In genomic region chr15:78898540-78898939, GRCh38 we compare ENCODE assay signal across 17 cellular contexts.
"Had no signal": no experiment of that assay in that cellular context is flagged by ENCODE, and none has a peak within 500 bp of the region (broad histone marks: within the 10 kb centered on the region; RNA-seq: fewer than 3 reads in every experiment).

No MANE protein-coding gene starts in this region.

- H3K4me3 Mint-ChIP-seq: activated CD8-positive, alpha-beta memory T cell treated with anti-CD3 and anti-CD28 coated beads, Interleukin-2, amount 10 ng/mL, durations not matched to agents 7 days and 5 days; naive B cell had no signal

- FAIRE-seq: frontal cortex, islet of Langerhans had no signal

- H3K4me1 Mint-ChIP-seq: activated CD8-positive, alpha-beta memory T cell treated with anti-CD3 and anti-CD28 coated beads, Interleukin-2, amount 10 ng/mL, durations not matched to agents 7 days and 5 days had no signal

- DNase-seq: activated CD4-positive, alpha-beta T cell treated with anti-CD3 and anti-CD28 coated beads, Interleukin-2, amount 50 U/mL, for 4 hours; activated CD8-positive, alpha-beta memory T cell treated with anti-CD3 and anti-CD28 coated beads, Interleukin-2, amount 10 ng/mL, durations not matched to agents 7 days and 5 days; activated gamma-delta T cell; activated T-cell treated with anti-CD3 and anti-CD28 coated beads, Interleukin-2, amount 50 U/mL, for 48 hours; colonic mucosa; heart left ventricle; naive B cell; retina; stimulated activated CD4-positive, alpha-beta T cell treated with anti-CD3 and anti-CD28 coated beads, Interleukin-12 subunit alpha, Interleukin-12 subunit beta, amount 100 ng/mL, for 4 hours; stimulated activated CD4-positive, alpha-beta T cell treated with anti-CD3 and anti-CD28 coated beads, Interleukin-2, amount 100 ng/mL, for 24 hours; T-helper 9 cell; tibial artery had no signal

- H3K27ac ChIP-seq: colonic mucosa, heart left ventricle, tibial artery, vagina had no signal

- H3K27me3 ChIP-seq: colonic mucosa, heart left ventricle, tibial artery, vagina had no signal

- H3K27ac Mint-ChIP-seq: activated CD8-positive, alpha-beta memory T cell treated with anti-CD3 and anti-CD28 coated beads, Interleukin-2, amount 10 ng/mL, durations not matched to agents 7 days and 5 days had no signal

- ATAC-seq: activated CD4-positive, CD25-positive, alpha-beta regulatory T cell treated with anti-CD3 and anti-CD28 coated beads, Interleukin-2, amount 50 U/mL, for 24 hours; activated CD8-positive, alpha-beta memory T cell treated with anti-CD3 and anti-CD28 coated beads, Interleukin-2, amount 10 ng/mL, durations not matched to agents 7 days and 5 days; heart left ventricle had no signal

- H3K9me3 Mint-ChIP-seq: naive B cell had no signal

- H3K4me3 ChIP-seq: colonic mucosa, heart left ventricle, lung, tibial artery, vagina had no signal

- H3K9me3 ChIP-seq: colonic mucosa, heart left ventricle, tibial artery, vagina had no signal

- H3K27me3 Mint-ChIP-seq: activated CD8-positive, alpha-beta memory T cell treated with anti-CD3 and anti-CD28 coated beads, Interleukin-2, amount 10 ng/mL, durations not matched to agents 7 days and 5 days; naive B cell had no signal

- H3K4me1 ChIP-seq: colonic mucosa had no signal
